9 cellular contexts compared by ENCODE assay signal in genomic region chrX:13091111-13091765, GRCh38. TPM values are rescaled to one million over a fixed set of nuclear protein-coding genes. Genes with fewer than 3 reads are reported as not detected.
A peak's percentile ranks its signal among the peaks of the same experiment; 100 is the strongest.
DNase-seq lines count a peak whose midpoint lies in the region; ATAC-seq and TF ChIP-seq lines count a peak whose summit lies in the region.
"Had no signal": no experiment of that assay in that cellular context is flagged by ENCODE, and none has a peak within 500 bp of the region (broad histone marks: within the 10 kb centered on the region; RNA-seq: fewer than 3 reads in every experiment).

No MANE protein-coding gene starts in this region.

- no peak overlapping the region for H3K4me3 ChIP-seq in right atrium auricular region
- no peak overlapping the region for H3K4me3 ChIP-seq in suprapubic skin

- H2BK20ac ChIP-seq in H9 (ENCODE audit: low read depth, low read length, poor library complexity, severe bottlenecking), result no peak overlapping the region

- TF ChIP-seq CTCF in right atrium auricular region (IDR thresholded peaks at IDR 0.05) (no peak), suprapubic skin (IDR thresholded peaks at IDR 0.05) (no peak), H9 (conservative IDR thresholded peaks at IDR 0.05) (no peak)

- no peak overlapping the region for H4K91ac ChIP-seq in H9 (ENCODE audit: insufficient read length, low read depth, low read length)

- H3K56ac ChIP-seq in H9 (ENCODE audit: insufficient read length, low read depth, low read length), result no peak overlapping the region

- H3K9me3 ChIP-seq in right atrium auricular region, result peaks cover 0 to 6% of the 10 kb centered on the region in 2 donors
- H3K9me3 ChIP-seq in suprapubic skin, result no peaks in the 10 kb centered on the region
- peaks cover 5% of the 10 kb centered on the region for H3K9me3 ChIP-seq in H9 (ENCODE audit: control insufficient read depth, low read depth, low read length)

- peak overlapping the region; percentile 31 to 64 for H3K27ac ChIP-seq in right atrium auricular region
- H3K27ac ChIP-seq in suprapubic skin, result peak overlapping the region; percentile 70
- no peak overlapping the region for H3K27ac ChIP-seq in H9 (ENCODE audit: insufficient read length, low read depth, low read length)

- H3K4me1 ChIP-seq in right atrium auricular region (peaks cover 0 to 13% of the 10 kb centered on the region in 2 donors), suprapubic skin (peaks cover 19% of the 10 kb centered on the region), H9 (ENCODE audit: insufficient read depth, low read length) (no peaks in the 10 kb centered on the region; the same call in 1 of the 2 replicates)

- no peaks in the 10 kb centered on the region for H3K23me2 ChIP-seq in H9 (ENCODE audit: insufficient read length, low read depth, low read length, poor library complexity, severe bottlenecking)

- H3T11ph ChIP-seq in H9 (ENCODE audit: low read length), result no peak overlapping the region

- H4K5ac ChIP-seq in H9 (ENCODE audit: insufficient read length, low read depth, low read length), result no peak overlapping the region

- H3K23ac ChIP-seq in H9 (ENCODE audit: insufficient read length, low read depth, low read length), result no peak overlapping the region

- H3K79me1 ChIP-seq in H9 (ENCODE audit: insufficient read depth, low read depth, low read length, poor library complexity, severe bottlenecking), result no peaks in the 10 kb centered on the region

- no peaks in the 10 kb centered on the region for H3K27me3 Mint-ChIP-seq in T-helper 2 cell treated with Interferon-gamma antibody and Interleukin-4, amounts not matched to agents 5 μg/mL and 100 μg/mL, for 36 hours (ENCODE audit: low read depth)
- H3K27me3 Mint-ChIP-seq in H9 (ENCODE audit: low read depth), result no peaks in the 10 kb centered on the region

- H3K36me3 Mint-ChIP-seq in T-helper 2 cell treated with Interferon-gamma antibody and Interleukin-4, amounts not matched to agents 5 μg/mL and 100 μg/mL, for 36 hours (ENCODE audit: low read depth), result peaks cover 4% of the 10 kb centered on the region
- peaks cover 4 to 8% (median 7%) of the 10 kb centered on the region in 3 experiments; a peak in 4 of 7 replicates for H3K36me3 Mint-ChIP-seq in H9 (ENCODE audit: insufficient read depth in 1 of 3, low read depth in 3 of 3)

- H2BK12ac ChIP-seq in H9 (ENCODE audit: insufficient read length, low read depth, low read length), result no peak overlapping the region

- TF ChIP-seq EP300 in suprapubic skin (IDR thresholded peaks at IDR 0.05), result no peak

- no peaks in the 10 kb centered on the region for H3K36me3 ChIP-seq in right atrium auricular region
- H3K36me3 ChIP-seq in suprapubic skin, result no peaks in the 10 kb centered on the region

- no peaks in the 10 kb centered on the region for H4K20me1 ChIP-seq in H9 (ENCODE audit: control insufficient read depth, insufficient read depth, insufficient read length)

- 62% methylated on average over 6 of the region's 6 CpGs for WGBS in suprapubic skin
- WGBS in H9 (ENCODE audit: extremely low coverage, insufficient read length, low lambda C conversion rate), result no CpG with 5 or more reads among the region's 6 CpGs

- H3K18ac ChIP-seq in H9 (ENCODE audit: insufficient read length, low read depth, low read length), result no peak overlapping the region

- H3K4me2 ChIP-seq in H9 (ENCODE audit: insufficient read depth, insufficient read length, low read length), result no peak overlapping the region

- H3K27ac Mint-ChIP-seq in T-helper 2 cell treated with Interferon-gamma antibody and Interleukin-4, amounts not matched to agents 5 μg/mL and 100 μg/mL, for 36 hours, result peak overlapping the region; percentile 90
- H3K27ac Mint-ChIP-seq in H9, result no peak overlapping the region

- no peaks in the 10 kb centered on the region for H3K79me2 ChIP-seq in H9 (ENCODE audit: insufficient read depth, low read length)

- H2BK120ac ChIP-seq in H9 (ENCODE audit: low read depth, low read length, poor library complexity, severe bottlenecking), result no peak overlapping the region

- H3K14ac ChIP-seq in H9 (ENCODE audit: insufficient read depth, low read length), result no peak overlapping the region

- no peak overlapping the region for H2BK15ac ChIP-seq in H9 (ENCODE audit: low read depth, low read length)

- H3K9ac ChIP-seq in H9 (ENCODE audit: extremely low read depth, insufficient read length, low read length), result no peak overlapping the region

- H3K4ac ChIP-seq in H9 (ENCODE audit: low read depth, low read length), result no peak overlapping the region

- no peak for TF ChIP-seq POLR2A in suprapubic skin (IDR thresholded peaks at IDR 0.05)

- ATAC-seq in HG03342 (IDR thresholded peaks at IDR 0.05; ENCODE audit: unreplicated experiment), result no peak

- no peaks in the 10 kb centered on the region for H3K27me3 ChIP-seq in right atrium auricular region
- H3K27me3 ChIP-seq in suprapubic skin, result no peaks in the 10 kb centered on the region
- H3K27me3 ChIP-seq in H9 (ENCODE audit: insufficient read depth, low read length), result no peaks in the 10 kb centered on the region

- H2AK5ac ChIP-seq in H9 (ENCODE audit: insufficient read length, low read length), result no peak overlapping the region

- no peak overlapping the region for H2BK5ac ChIP-seq in H9 (ENCODE audit: insufficient read length, low read length)

- no peak overlapping the region for H4K8ac ChIP-seq in H9 (replicated peaks; ENCODE audit: insufficient read length, low read depth, low read length)

- no peaks in the 10 kb centered on the region for H3K9me3 Mint-ChIP-seq in T-helper 2 cell treated with Interferon-gamma antibody and Interleukin-4, amounts not matched to agents 5 μg/mL and 100 μg/mL, for 36 hours
- peaks cover 66% of the 10 kb centered on the region in 2 experiments for H3K9me3 Mint-ChIP-seq in H9

- no peak overlapping the region for H2AFZ ChIP-seq in H9 (ENCODE audit: low read length)

- peak; percentile 30 for DNase-seq in activated CD4-positive, alpha-beta T cell treated with anti-CD3 and anti-CD28 coated beads for 48 hours
- DNase-seq in activated CD4-positive, alpha-beta T cell treated with anti-CD3 and anti-CD28 coated beads, Interleukin-2, amount 50 U/mL, for 48 hours, result no peak
- peak; percentile 33 for DNase-seq in T-helper 2 cell treated with Interferon-gamma antibody and Interleukin-4, amounts not matched to agents 5 μg/mL and 100 μg/mL, for 36 hours (ENCODE audit: low spot score)
- DNase-seq in right atrium auricular region (ENCODE audit: low spot score), result no peak
- DNase-seq in suprapubic skin (ENCODE audit: low spot score in 2 of 2), result no peak
- DNase-seq in H9, result no peak
- no peak for DNase-seq in RKO (ENCODE audit: low spot score)
- DNase-seq: ACHN had no signal

- H3K4me3 Mint-ChIP-seq in T-helper 2 cell treated with Interferon-gamma antibody and Interleukin-4, amounts not matched to agents 5 μg/mL and 100 μg/mL, for 36 hours, result peak overlapping the region; percentile 78
- no peak overlapping the region for H3K4me3 Mint-ChIP-seq in H9

- H3K4me1 Mint-ChIP-seq in T-helper 2 cell treated with Interferon-gamma antibody and Interleukin-4, amounts not matched to agents 5 μg/mL and 100 μg/mL, for 36 hours (ENCODE audit: low read depth), result peaks cover 73% of the 10 kb centered on the region
- peaks cover 5 to 6% of the 10 kb centered on the region in 2 experiments; a peak in 3 of 4 replicates for H3K4me1 Mint-ChIP-seq in H9

RNA-seq across cellular contexts. Expression of gene FAM9C, which starts 46.8 kb away (rescaled TPM):
- total RNA-seq in right atrium auricular region (not detected), suprapubic skin (not detected), H9 (2021) (0.09 TPM in 1 of 2 replicates, not detected in the other)

Comparison
In these comparisons a context has a peak if more than half of its experiments do, and no peak if none do; other contexts are left out.
1. DNase-seq: peak in activated CD4-positive, alpha-beta T cell treated with anti-CD3 and anti-CD28 coated beads for 48 hours (single experiment) and T-helper 2 cell treated with Interferon-gamma antibody and Interleukin-4, amounts not matched to agents 5 μg/mL and 100 μg/mL, for 36 hours (single experiment); none in activated CD4-positive, alpha-beta T cell treated with anti-CD3 and anti-CD28 coated beads, Interleukin-2, amount 50 U/mL, for 48 hours (0 of 2), right atrium auricular region (single experiment), suprapubic skin (0 of 2), H9 (single experiment) and RKO (single experiment).